In the genomic region with DNA sequence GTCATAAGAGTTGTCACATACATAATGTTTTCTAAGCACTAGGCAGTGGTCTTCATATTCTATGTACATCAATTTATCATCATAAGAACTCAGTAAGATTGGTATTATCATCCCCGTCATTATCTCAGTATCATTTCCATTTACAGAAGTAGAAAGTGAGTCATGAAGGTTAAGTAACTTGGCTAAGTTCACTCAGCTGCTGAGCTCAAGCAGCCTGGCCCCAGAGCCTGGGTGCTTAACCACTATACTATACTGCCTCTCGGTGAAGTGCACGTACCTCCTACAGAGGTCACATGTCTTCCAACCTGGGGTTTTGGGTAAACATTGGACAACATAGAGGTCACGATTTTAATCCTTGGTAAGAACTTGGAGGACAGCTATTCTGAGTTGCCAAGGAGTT, we compare ENCODE assay signal across 21 cellular contexts.
DNase-seq lines count a peak whose midpoint lies in the region; ATAC-seq and TF ChIP-seq lines count a peak whose summit lies in the region.
"Had no signal": no experiment of that assay in that cellular context is flagged by ENCODE, and none has a peak within 500 bp of the region (broad histone marks: within the 10 kb centered on the region; RNA-seq: fewer than 3 reads in every experiment).

No MANE protein-coding gene starts in this region.

- H3K36me3 ChIP-seq in ACC112 (ENCODE audit: insufficient read depth, low read length), result no peaks in the 10 kb centered on the region
- no peaks in the 10 kb centered on the region for H3K36me3 ChIP-seq in PC-3 (ENCODE audit: low read depth, low read length)
- no peaks in the 10 kb centered on the region for H3K36me3 ChIP-seq in Peyer's patch
- no peaks in the 10 kb centered on the region for H3K36me3 ChIP-seq in thyroid gland
- H3K36me3 ChIP-seq: sigmoid colon, tibial nerve had no signal

- TF ChIP-seq CTCF in PC-3 (conservative IDR thresholded peaks at IDR 0.05; ENCODE audit: low read depth, low read length) (no peak), foreskin keratinocyte (conservative IDR thresholded peaks at IDR 0.05) (no peak), Peyer's patch (IDR thresholded peaks at IDR 0.05) (no peak), thyroid gland (IDR thresholded peaks at IDR 0.05) (no peak)

- H3K9me2 ChIP-seq in PC-3 (replicated peaks; ENCODE audit: low read length), result no peaks in the 10 kb centered on the region

- no peaks in the 10 kb centered on the region for H3K79me2 ChIP-seq in ACC112 (ENCODE audit: control insufficient read depth, insufficient read depth, low read length, unreplicated experiment)
- H3K79me2 ChIP-seq in PC-3 (ENCODE audit: low read length), result no peaks in the 10 kb centered on the region

- H3F3A ChIP-seq in PC-3 (ENCODE audit: low read length, unreplicated experiment), result peaks cover 4% of the 10 kb centered on the region

- H3K4me1 ChIP-seq in ACC112 (ENCODE audit: control insufficient read depth, insufficient read depth, low read length, unreplicated experiment), result peaks cover 6% of the 10 kb centered on the region
- H3K4me1 ChIP-seq in PC-3 (ENCODE audit: insufficient read depth, low read length), result peaks cover 25% of the 10 kb centered on the region
- peaks cover 13% of the 10 kb centered on the region for H3K4me1 ChIP-seq in foreskin keratinocyte
- H3K4me1 ChIP-seq in Peyer's patch, result no peaks in the 10 kb centered on the region
- no peaks in the 10 kb centered on the region for H3K4me1 ChIP-seq in thyroid gland
- H3K4me1 ChIP-seq: sigmoid colon, tibial nerve had no signal

- DNase-seq in AG20443 (ENCODE audit: low spot score) (peak; percentile 27), PC-3 (peak; percentile 55), foreskin keratinocyte (peak in 1 of 2 donors; percentile 50), Peyer's patch (no peak), thyroid gland (no peak)
- DNase-seq: activated CD4-positive, CD25-positive, alpha-beta regulatory T cell treated with anti-CD3 and anti-CD28 coated beads, Interleukin-2, amount 50 U/mL, for 72 hours; activated naive CD4-positive, alpha-beta T cell treated with Interleukin-2 at 50 U/mL for 16 hours; AML-193; effector memory CD8-positive, alpha-beta T cell; head of caudate nucleus; NCI-H1417 treated with DMSO at 0.1 percent for 48 hours; NCI-H2107; NCI-H524; nephron progenitor cell; posterior cingulate gyrus; sigmoid colon; stimulated activated naive B cell treated with anti-CD40 and anti-IgM and Interleukin-4, amounts not matched to agents 10 μg/mL and 1 μg/mL and 100 μg/mL, for 72 hours had no signal

- intact Hi-C loops in PC-3 (cut with micrococcal nuclease) (loop anchor here (2.0 to 10.0 kb wide), 3 partner anchors 88 to 182 kb away; no protein-coding TSS in a partner anchor), thyroid gland (cut with DNase I) (no loop called here)

- H4K20me1 ChIP-seq in PC-3 (ENCODE audit: low read length), result no peaks in the 10 kb centered on the region

- H3K4me3 ChIP-seq in ACC112 (ENCODE audit: low read depth, low read length) (no peak overlapping the region), PC-3 (ENCODE audit: low read length) (no peak overlapping the region), Peyer's patch (no peak overlapping the region), thyroid gland (replicated peaks in 1 of 3) (no peak overlapping the region)
- H3K4me3 ChIP-seq: sigmoid colon, tibial nerve had no signal

- TF ChIP-seq POLR2A in Peyer's patch (IDR thresholded peaks at IDR 0.05) (no peak), thyroid gland (IDR thresholded peaks at IDR 0.05) (no peak)

- 89 to 93% methylated on average over 4 of the region's 4 CpGs for WGBS in thyroid gland, 2 donors

- no TSS peak for BruUV-seq in PC-3 (replicated peaks; lab: Mats Ljungman, UMichigan)

- H3K27me3 ChIP-seq in ACC112 (ENCODE audit: insufficient read depth, low read length) (no peaks in the 10 kb centered on the region), PC-3 (ENCODE audit: low read length) (no peaks in the 10 kb centered on the region), foreskin keratinocyte (no peaks in the 10 kb centered on the region), Peyer's patch (no peaks in the 10 kb centered on the region), thyroid gland (no peaks in the 10 kb centered on the region)
- H3K27me3 ChIP-seq: sigmoid colon, tibial nerve had no signal

- peak overlapping the region; percentile 29; the same call in 1 of the 2 replicates for H3K9ac ChIP-seq in PC-3 (ENCODE audit: low read length)

- H3K4me2 ChIP-seq in PC-3 (ENCODE audit: low read length), result no peak overlapping the region

- peak overlapping the region; percentile 43; the same call in 1 of the 2 replicates for H3K27ac ChIP-seq in ACC112 (ENCODE audit: low read depth, low read length)
- H3K27ac ChIP-seq in PC-3 (ENCODE audit: low read length), result peak overlapping the region; percentile 96
- H3K27ac ChIP-seq in foreskin keratinocyte, result peak overlapping the region; percentile 78
- no peak overlapping the region for H3K27ac ChIP-seq in Peyer's patch
- no peak overlapping the region for H3K27ac ChIP-seq in thyroid gland
- H3K27ac ChIP-seq: sigmoid colon, tibial nerve had no signal

- ATAC-seq in PC-3 (peak; percentile 28), foreskin keratinocyte (peak; percentile 32), GM21447 (IDR thresholded peaks at IDR 0.05; ENCODE audit: unreplicated experiment) (no peak)
- ATAC-seq: effector memory CD8-positive, alpha-beta T cell; left lobe of liver; stimulated activated naive B cell treated with anti-CD40 and anti-IgM and Interleukin-4, amounts not matched to agents 10 μg/mL and 1 μg/mL and 100 μg/mL, for 72 hours had no signal

- POLR2A ChIA-PET in PC-3 (lab: Charles Lee; ENCODE audit: unreplicated experiment), result no interaction called here

- CTCF ChIA-PET in PC-3 (lab: Charles Lee), result no interaction called here

- H2AFZ ChIP-seq in ACC112 (ENCODE audit: low read length, unreplicated experiment) (no peak overlapping the region), PC-3 (ENCODE audit: low read length) (no peak overlapping the region)

- H3K9me3 ChIP-seq in PC-3 (ENCODE audit: low read length) (no peaks in the 10 kb centered on the region), Peyer's patch (no peaks in the 10 kb centered on the region), thyroid gland (no peaks in the 10 kb centered on the region)
- H3K9me3 ChIP-seq: sigmoid colon, tibial nerve had no signal

Comparison
In these comparisons a context has a peak if more than half of its experiments do, and no peak if none do; other contexts are left out.
1. H3K27ac ChIP-seq: peak in ACC112 (single experiment), PC-3 (single experiment) and foreskin keratinocyte (single experiment); none in Peyer's patch (0 of 4) and thyroid gland (0 of 3).
2. DNase-seq: peak in AG20443 (single experiment) and PC-3 (single experiment); none in Peyer's patch (0 of 3) and thyroid gland (0 of 2).